ENCODE assay signal across 15 cellular contexts in the genomic region with DNA sequence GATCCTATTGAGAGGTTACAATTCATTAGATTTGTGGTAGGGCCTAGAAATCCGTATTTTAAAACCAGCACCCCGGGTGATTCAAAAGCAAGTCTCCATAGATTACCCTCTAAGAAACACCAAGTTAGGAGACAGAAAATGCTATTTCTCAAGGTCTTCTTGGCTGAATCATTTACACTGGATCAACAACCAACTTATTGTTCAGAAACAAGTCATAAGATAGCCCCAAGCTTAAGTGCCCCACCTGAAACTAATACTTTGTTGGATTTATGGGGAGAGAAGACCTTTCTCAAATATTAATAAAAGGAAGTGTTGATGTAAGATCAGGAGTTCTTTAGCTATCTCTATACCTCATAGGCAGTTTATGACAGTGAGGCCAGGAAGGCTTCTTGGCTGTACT.
A peak's percentile ranks its signal among the peaks of the same experiment; 100 is the strongest.
DNase-seq lines count a peak whose midpoint lies in the region; ATAC-seq and TF ChIP-seq lines count a peak whose summit lies in the region.
"Had no signal": no experiment of that assay in that cellular context is flagged by ENCODE, and none has a peak within 500 bp of the region (broad histone marks: within the 10 kb centered on the region; RNA-seq: fewer than 3 reads in every experiment).

No MANE protein-coding gene starts in this region.

- H3K27me3 ChIP-seq in BLaER1 (no peaks in the 10 kb centered on the region), OCI-LY1 (ENCODE audit: insufficient read depth, low read length) (no peaks in the 10 kb centered on the region), hepatocyte (no peaks in the 10 kb centered on the region), rectal smooth muscle tissue (ENCODE audit: control insufficient read depth, insufficient read depth, low read length) (no peaks in the 10 kb centered on the region)

- 67% methylated on average over 2 of the region's 2 CpGs for WGBS in hepatocyte (ENCODE audit: low lambda C conversion rate, missing lambda C conversion rate)

- H3K4me3 ChIP-seq in BLaER1 (no peak overlapping the region), OCI-LY1 (ENCODE audit: low read depth, low read length, poor library complexity, severe bottlenecking) (no peak overlapping the region), hepatocyte (no peak overlapping the region), rectal smooth muscle tissue (ENCODE audit: low read length) (no peak overlapping the region)

- H3K9ac ChIP-seq in BLaER1 (no peak overlapping the region), OCI-LY1 (ENCODE audit: low read length) (no peak overlapping the region), rectal smooth muscle tissue (ENCODE audit: low read length) (no peak overlapping the region)
- H3K9ac ChIP-seq: KMS-11 had no signal

- H3F3A ChIP-seq in OCI-LY1 (ENCODE audit: insufficient read depth, low read length) = no peaks in the 10 kb centered on the region

- H2AFZ ChIP-seq in OCI-LY1 (ENCODE audit: low read length) (no peak overlapping the region), hepatocyte (no peak overlapping the region)

- H3K27ac ChIP-seq in BLaER1 = no peak overlapping the region
- peak overlapping the region; percentile 59 for H3K27ac ChIP-seq in OCI-LY1 (ENCODE audit: low read depth, low read length, poor library complexity, severe bottlenecking)
- H3K27ac ChIP-seq in hepatocyte = peak overlapping the region; percentile 51
- H3K27ac ChIP-seq in rectal smooth muscle tissue (ENCODE audit: low read depth, low read length) = peak overlapping the region; percentile 34
- H3K27ac ChIP-seq: KMS-11 had no signal

- 0 out of 2 replicates have a peak, but pooled peaks cover 9% of the 10 kb centered on the region for H3K36me3 ChIP-seq in BLaER1
- no peaks in the 10 kb centered on the region for H3K36me3 ChIP-seq in OCI-LY1 (ENCODE audit: insufficient read depth, low read length)
- H3K36me3 ChIP-seq in hepatocyte (replicated peaks; ENCODE audit: insufficient read depth, low read depth) = no peaks in the 10 kb centered on the region
- no peaks in the 10 kb centered on the region for H3K36me3 ChIP-seq in rectal smooth muscle tissue (ENCODE audit: control insufficient read depth, insufficient read depth, low read length)

- no peak for ATAC-seq in GM18870 (IDR thresholded peaks at IDR 0.05; ENCODE audit: unreplicated experiment)
- no peak for ATAC-seq in HG02938 (IDR thresholded peaks at IDR 0.05; ENCODE audit: unreplicated experiment)
- ATAC-seq in HG03095 (IDR thresholded peaks at IDR 0.05; ENCODE audit: unreplicated experiment) = no peak

- H3K4me1 ChIP-seq in BLaER1 (peaks cover 90% of the 10 kb centered on the region), OCI-LY1 (ENCODE audit: insufficient read depth, low read length, severe bottlenecking) (peaks cover 70% of the 10 kb centered on the region), hepatocyte (ENCODE audit: insufficient read depth) (peaks cover 27% of the 10 kb centered on the region), rectal smooth muscle tissue (ENCODE audit: control insufficient read depth, insufficient read depth, low read length) (peaks cover 4% of the 10 kb centered on the region)

- H3K9me2 ChIP-seq in OCI-LY1 (ENCODE audit: low read depth, low read length) (no peaks in the 10 kb centered on the region), hepatocyte (replicated peaks; ENCODE audit: insufficient read depth) (no peaks in the 10 kb centered on the region)

- no peaks in the 10 kb centered on the region for H3K79me2 ChIP-seq in OCI-LY1 (ENCODE audit: insufficient read depth, low read length)
- peaks cover 18% of the 10 kb centered on the region for H3K79me2 ChIP-seq in hepatocyte

- DNase-seq in hepatocyte (ENCODE audit: low spot score) (no peak), NCI-H1048 (lab: John Stamatoyannopoulos, UW) (no peak)
- DNase-seq: C1 segment of cervical spinal cord; CD4-positive, alpha-beta T cell; DMS79; EL; HCEC 1CT; HFFc6 had no signal

- TF ChIP-seq CTCF in OCI-LY1 (IDR thresholded peaks at IDR 0.05; ENCODE audit: low read length) = no peak
- TF ChIP-seq CTCF in hepatocyte (IDR thresholded peaks at IDR 0.05; ENCODE audit: poor library complexity) = no peak

- peak overlapping the region; percentile 61; the same call in 1 of the 2 replicates for H3K4me2 ChIP-seq in BLaER1
- H3K4me2 ChIP-seq in OCI-LY1 (ENCODE audit: low read length) = no peak overlapping the region; the same call in 1 of the 2 replicates
- peak overlapping the region; percentile 66 for H3K4me2 ChIP-seq in hepatocyte
- H3K4me2 ChIP-seq: KMS-11 had no signal

- H4K20me1 ChIP-seq in BLaER1 = no peaks in the 10 kb centered on the region
- H4K20me1 ChIP-seq in OCI-LY1 (ENCODE audit: insufficient read depth, low read length) = no peaks in the 10 kb centered on the region
- H4K20me1 ChIP-seq in hepatocyte (ENCODE audit: insufficient read depth, poor library complexity, severe bottlenecking) = no peaks in the 10 kb centered on the region

- H3K9me3 ChIP-seq in BLaER1 (no peaks in the 10 kb centered on the region), OCI-LY1 (ENCODE audit: low read length) (no peaks in the 10 kb centered on the region), hepatocyte (ENCODE audit: low read depth) (no peaks in the 10 kb centered on the region)
